Comparison of ENCODE assay signal across 8 cellular contexts in the genomic region with DNA sequence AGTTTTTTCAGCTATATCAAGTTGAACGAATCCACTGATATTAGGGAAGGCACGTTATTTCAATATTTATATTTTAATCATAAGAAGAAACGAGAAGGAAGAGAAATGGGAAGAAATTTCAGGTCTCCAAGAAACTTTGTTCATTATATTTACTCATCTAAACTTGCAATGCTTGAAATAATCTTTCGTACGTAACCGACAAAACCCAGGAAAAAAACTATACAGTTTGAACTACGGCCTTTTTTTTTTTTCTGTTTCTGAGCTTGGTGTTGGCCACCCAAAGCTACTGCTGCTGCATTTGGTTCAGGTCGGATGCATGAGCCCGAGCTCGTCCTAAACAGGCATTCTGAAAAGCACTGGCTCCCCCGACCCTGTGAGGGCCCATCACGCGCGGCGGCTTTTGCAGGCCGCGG. TPM values are rescaled to one million over a fixed set of nuclear protein-coding genes. Genes with fewer than 3 reads are reported as not detected.
DNase-seq lines count a peak whose midpoint lies in the region; ATAC-seq and TF ChIP-seq lines count a peak whose summit lies in the region.

No MANE protein-coding gene starts in this region.

- H3K27ac ChIP-seq in SJSA1: peak overlapping the region; percentile 70
- H3K27ac ChIP-seq in rectal smooth muscle tissue (ENCODE audit: low read depth, low read length): peak overlapping the region; percentile 81

- no peak for ATAC-seq in GM21423 (IDR thresholded peaks at IDR 0.05; ENCODE audit: unreplicated experiment)

- H3K9ac ChIP-seq in rectal smooth muscle tissue (ENCODE audit: low read length): no peak overlapping the region

- no peaks in the 10 kb centered on the region for H3K9me3 ChIP-seq in SJSA1 (replicated peaks)

- no peak for DNase-seq in GM12865 (ENCODE audit: low read depth)
- no peak for DNase-seq in SJSA1 (ENCODE audit: low read depth in 1 of 2, low spot score in 2 of 2)
- no peak for DNase-seq in fibroblast of pulmonary artery (ENCODE audit: low read depth)
- DNase-seq in CD1c-positive myeloid dendritic cell (ENCODE audit: extremely low spot score): no peak
- DNase-seq in MV-4-11 (lab: John Stamatoyannopoulos, UW): no peak
- no peak for DNase-seq in NCI-H128 (lab: John Stamatoyannopoulos, UW; ENCODE audit: unreplicated experiment)

- H3K27me3 ChIP-seq in SJSA1 (replicated peaks) (no peaks in the 10 kb centered on the region), rectal smooth muscle tissue (ENCODE audit: control insufficient read depth, insufficient read depth, low read length) (no peaks in the 10 kb centered on the region)

- peaks cover 8% of the 10 kb centered on the region for H3K36me3 ChIP-seq in SJSA1
- H3K36me3 ChIP-seq in rectal smooth muscle tissue (ENCODE audit: control insufficient read depth, insufficient read depth, low read length): no peaks in the 10 kb centered on the region

- H3K4me1 ChIP-seq in SJSA1 (replicated peaks) (peaks cover 12% of the 10 kb centered on the region), rectal smooth muscle tissue (ENCODE audit: control insufficient read depth, insufficient read depth, low read length) (no peaks in the 10 kb centered on the region)

- TF ChIP-seq CTCF in GM12865 (IDR thresholded peaks at IDR 0.05; ENCODE audit: insufficient read depth, low read depth, low read length, missing control alignments): no peak
- TF ChIP-seq CTCF in fibroblast of pulmonary artery (IDR thresholded peaks at IDR 0.05; ENCODE audit: low read length, missing control alignments): no peak

- H3K4me3 ChIP-seq in GM12865 (ENCODE audit: low read depth, low read length) (peak overlapping the region; percentile 30), SJSA1 (peak overlapping the region; percentile 92), fibroblast of pulmonary artery (replicated peaks; ENCODE audit: low read depth, low read length) (peak overlapping the region; percentile 63), rectal smooth muscle tissue (ENCODE audit: low read length) (peak overlapping the region; percentile 87)

RNA-seq across cellular contexts. Expression of gene PERP, which starts 0.5 kb away (rescaled TPM):
- total RNA-seq in SJSA1 (2014; rRNA removed; shearing (Covaris generic)): 42.4 TPM in 2 replicates

RNA-seq across cellular contexts. Expression of gene ARFGEF3, which starts 55.1 kb away (rescaled TPM):
- not detected in 2 replicates for total RNA-seq in SJSA1 (2014; rRNA removed; shearing (Covaris generic))

Comparison
In these comparisons a context has a peak if more than half of its experiments do, and no peak if none do; other contexts are left out.
1. H3K4me3 ChIP-seq: peak in every context shown above with its lines; median percentile 92 in SJSA1; 87 in rectal smooth muscle tissue; 63 in fibroblast of pulmonary artery; 30 in GM12865.